In the genomic region with DNA sequence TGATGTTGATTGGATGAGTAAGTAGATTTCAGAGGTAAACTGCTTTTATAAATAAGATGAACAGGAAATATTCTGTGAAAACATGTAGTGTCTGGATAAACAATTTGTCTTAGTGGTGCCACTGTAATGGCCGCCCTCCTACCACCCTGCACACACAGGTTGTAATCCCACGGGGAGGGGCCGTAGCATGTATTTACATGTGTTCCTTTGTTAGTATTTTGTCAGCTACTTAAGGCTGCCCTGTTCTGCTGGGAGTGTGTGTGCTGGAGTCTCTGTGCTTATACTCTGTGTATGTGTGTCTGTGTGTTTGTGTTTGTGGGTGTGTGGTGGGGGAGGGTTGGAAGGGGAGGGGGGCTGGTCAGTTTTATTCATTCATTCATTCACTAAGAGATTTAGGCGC, we compare ENCODE assay signal across 10 cellular contexts. TPM values are rescaled to one million over a fixed set of nuclear protein-coding genes. Genes with fewer than 3 reads are reported as not detected.
DNase-seq lines count a peak whose midpoint lies in the region; ATAC-seq, FAIRE-seq and TF ChIP-seq lines count a peak whose summit lies in the region.
"Had no signal": no experiment of that assay in that cellular context is flagged by ENCODE, and none has a peak within 500 bp of the region (broad histone marks: within the 10 kb centered on the region; RNA-seq: fewer than 3 reads in every experiment).

No MANE protein-coding gene starts in this region.

- no peak overlapping the region for H3K4me2 ChIP-seq in keratinocyte (ENCODE audit: control insufficient read depth, extremely low read depth, insufficient read depth, low read depth, low read length)

- H3K4me1 ChIP-seq in left ventricle myocardium inferior, result peaks cover 93% of the 10 kb centered on the region
- peaks cover 9% of the 10 kb centered on the region for H3K4me1 ChIP-seq in keratinocyte (ENCODE audit: control insufficient read depth, extremely low read depth, insufficient read depth, low read length)

- H3K4me1 Mint-ChIP-seq in activated B cell treated with CpG ODN at 0.5 μM for 24 hours (peaks cover 31% of the 10 kb centered on the region), type B pancreatic cell (ENCODE audit: unreplicated experiment) (peaks cover 63% of the 10 kb centered on the region)

- dilution Hi-C loops in keratinocyte (cut with MboI; ENCODE audit: extremely low pct_ligation_motif_present, low sequenced_read_pairs), result no loop called here

- no peak overlapping the region for H3K9ac ChIP-seq in keratinocyte (ENCODE audit: control insufficient read depth, extremely low read depth, insufficient read depth, low read length)

- no peak for TF ChIP-seq CTCF in left ventricle myocardium inferior (IDR thresholded peaks at IDR 0.05; ENCODE audit: borderline replicate concordance)
- TF ChIP-seq CTCF in activated B cell treated with CpG ODN at 0.5 μM for 24 hours (IDR thresholded peaks at IDR 0.05), result no peak
- TF ChIP-seq CTCF in keratinocyte (optimal IDR thresholded peaks at IDR 0.05 in 1 of 3, IDR thresholded peaks at IDR 0.05 in 1 of 3, conservative IDR thresholded peaks at IDR 0.05 in 1 of 3; ENCODE audit: extremely low read depth in 1 of 3, insufficient read depth in 2 of 3, low read length in 3 of 3), result no peak
- TF ChIP-seq CTCF in type B pancreatic cell (conservative IDR thresholded peaks at IDR 0.05), result no peak
- TF ChIP-seq CTCF in GM10266 (IDR thresholded peaks at IDR 0.05; ENCODE audit: control insufficient read depth, insufficient read depth, low read depth, missing control alignments), result no peak

- H3K79me2 ChIP-seq in keratinocyte (ENCODE audit: control insufficient read depth, insufficient read depth, low read length), result peaks cover 11% of the 10 kb centered on the region

- no peaks in the 10 kb centered on the region for H4K20me1 ChIP-seq in keratinocyte (ENCODE audit: control insufficient read depth, extremely low read depth, insufficient read depth, low read length)

- DNase-seq in left ventricle myocardium inferior (no peak), left cardiac atrium (no peak), activated B cell treated with CpG ODN at 0.5 μM for 24 hours (no peak), keratinocyte (ENCODE audit: low read depth, low spot score) (no peak), type B pancreatic cell (ENCODE audit: extremely low spot score, unreplicated experiment) (no peak), GM10266 (ENCODE audit: extremely low spot score) (no peak), NCI-H345 (lab: John Stamatoyannopoulos, UW) (no peak)
- DNase-seq: lower lobe of right lung, NCI-H1092 had no signal

- POLR2A ChIA-PET in activated B cell treated with CpG ODN at 0.5 μM for 24 hours (lab: Charles Lee), result no interaction called here

- H3K36me3 Mint-ChIP-seq in activated B cell treated with CpG ODN at 0.5 μM for 24 hours (ENCODE audit: low read depth) (peaks cover 6% of the 10 kb centered on the region), type B pancreatic cell (peaks cover 19% of the 10 kb centered on the region)

- H3K9me3 ChIP-seq in left ventricle myocardium inferior (replicated peaks) (no peaks in the 10 kb centered on the region), keratinocyte (ENCODE audit: control insufficient read depth, low read depth, low read length) (no peaks in the 10 kb centered on the region)
- H3K9me3 ChIP-seq: lower lobe of right lung had no signal

- intact Hi-C loops in left ventricle myocardium inferior (cut with micrococcal nuclease) (no loop called here), left cardiac atrium (cut with DNase I) (no loop called here), activated B cell treated with CpG ODN at 0.5 μM for 24 hours (cut with micrococcal nuclease) (loop anchor here (10.0 kb wide), 1 partner anchor 561 kb away; no protein-coding TSS in a partner anchor)

- H2AFZ ChIP-seq in keratinocyte (ENCODE audit: control insufficient read depth, low read length), result peak overlapping the region; percentile 0

- FAIRE-seq in keratinocyte (lab: Jason Lieb, UNC), result peak; percentile 70

- no peaks in the 10 kb centered on the region for H3K27me3 ChIP-seq in left ventricle myocardium inferior (ENCODE audit: low read depth)
- no peaks in the 10 kb centered on the region for H3K27me3 ChIP-seq in keratinocyte (ENCODE audit: control insufficient read depth, extremely low read depth, insufficient read depth, low read length)

- peak overlapping the region; percentile 41 for H3K4me3 Mint-ChIP-seq in activated B cell treated with CpG ODN at 0.5 μM for 24 hours
- peak overlapping the region; percentile 89 for H3K4me3 Mint-ChIP-seq in type B pancreatic cell

- no peaks in the 10 kb centered on the region for H3K27me3 Mint-ChIP-seq in activated B cell treated with CpG ODN at 0.5 μM for 24 hours
- peaks cover 24% of the 10 kb centered on the region for H3K27me3 Mint-ChIP-seq in type B pancreatic cell

- no peaks in the 10 kb centered on the region for H3K9me1 ChIP-seq in keratinocyte (ENCODE audit: control insufficient read depth, extremely low read depth, insufficient read depth, low read length)

- no peak for ATAC-seq in left cardiac atrium
- ATAC-seq in activated B cell treated with CpG ODN at 0.5 μM for 24 hours (ENCODE audit: low read depth), result no peak
- no peak for ATAC-seq in HG03469 (IDR thresholded peaks at IDR 0.05; ENCODE audit: unreplicated experiment)

- no peak overlapping the region for H3K4me3 ChIP-seq in left ventricle myocardium inferior
- no peak overlapping the region for H3K4me3 ChIP-seq in keratinocyte (ENCODE audit: control insufficient read depth in 2 of 3, extremely low read depth in 1 of 3, insufficient read depth in 2 of 3, low read depth in 1 of 3, low read length in 3 of 3)
- H3K4me3 ChIP-seq: lower lobe of right lung had no signal

- peak overlapping the region; percentile 93 for H3K27ac ChIP-seq in left ventricle myocardium inferior (replicated peaks)
- H3K27ac ChIP-seq in keratinocyte (ENCODE audit: control insufficient read depth, insufficient read depth, low read length), result no peak overlapping the region

- no peaks in the 10 kb centered on the region for H3K36me3 ChIP-seq in left ventricle myocardium inferior
- H3K36me3 ChIP-seq in keratinocyte (ENCODE audit: control insufficient read depth in 2 of 2, extremely low read depth in 1 of 2, insufficient read depth in 2 of 2, low read length in 2 of 2), result no peaks in the 10 kb centered on the region
- H3K36me3 ChIP-seq: lower lobe of right lung had no signal

- CTCF ChIA-PET in activated B cell treated with CpG ODN at 0.5 μM for 24 hours (lab: Charles Lee), result no interaction called here

- H3K27ac Mint-ChIP-seq in activated B cell treated with CpG ODN at 0.5 μM for 24 hours (no peak overlapping the region), type B pancreatic cell (peak overlapping the region; percentile 22)

- H3K9me3 Mint-ChIP-seq in activated B cell treated with CpG ODN at 0.5 μM for 24 hours (no peaks in the 10 kb centered on the region), type B pancreatic cell (no peaks in the 10 kb centered on the region)

RNA-seq across cellular contexts. Expression of a gene that starts 5.1 kb away (rescaled TPM):
- total RNA-seq in left ventricle myocardium inferior (24.6 TPM), left cardiac atrium (10 to 100 TPM; 14.0 to 22.6 TPM), activated B cell treated with CpG ODN at 0.5 μM for 24 hours (7.9 and 8.6 TPM in 2 replicates), type B pancreatic cell (ENCODE audit: low replicate concordance) (21.8 and 79.9 TPM in 2 replicates)
- 1.3 to 2.2 TPM (median 1.6 TPM) in 3 replicates for polyA plus RNA-seq in keratinocyte
- 2.9 TPM for polyA plus RNA-seq in keratinocyte (2011; ENCODE audit: low read depth)
- 1.9 and 2.4 TPM in 2 replicates for polyA plus RNA-seq in keratinocyte (2011; cell fraction: cytosol; rRNA removed)
- polyA plus RNA-seq in keratinocyte (2011; cell fraction: nucleus; rRNA removed), result 3.4 and 4.0 TPM in 2 replicates
- polyA plus RNA-seq in keratinocyte (2012; ENCODE audit: low replicate concordance), result 2.7 and 4.3 TPM in 2 replicates
- polyA minus RNA-seq in keratinocyte, result 2.0 to 6.8 TPM (median 3.3 TPM) in 3 replicates
- 2.3 TPM for polyA minus RNA-seq in keratinocyte (2011; cell fraction: cytosol; rRNA and poly(A)+ RNA removed)
- 2.0 and 3.4 TPM in 2 replicates for polyA minus RNA-seq in keratinocyte (2011; cell fraction: nucleus; rRNA and poly(A)+ RNA removed)

RNA-seq across cellular contexts. Expression of a gene that starts 6.7 kb away (rescaled TPM):
- total RNA-seq in left ventricle myocardium inferior (77.3 TPM), left cardiac atrium (10 to 100 TPM; 33.8 to 51.1 TPM), activated B cell treated with CpG ODN at 0.5 μM for 24 hours (19.0 and 19.3 TPM in 2 replicates), type B pancreatic cell (ENCODE audit: low replicate concordance) (25.4 and 86.7 TPM in 2 replicates)
- polyA plus RNA-seq in keratinocyte, result 22.2 to 25.2 TPM (median 22.5 TPM) in 3 replicates
- 8.2 TPM for polyA plus RNA-seq in keratinocyte (2011; ENCODE audit: low read depth)
- polyA plus RNA-seq in keratinocyte (2011; cell fraction: cytosol; rRNA removed), result 22.3 and 25.2 TPM in 2 replicates
- 25.0 and 27.0 TPM in 2 replicates for polyA plus RNA-seq in keratinocyte (2011; cell fraction: nucleus; rRNA removed)
- polyA plus RNA-seq in keratinocyte (2012; ENCODE audit: low replicate concordance), result 14.8 and 17.2 TPM in 2 replicates
- 14.9 to 30.2 TPM (median 28.5 TPM) in 3 replicates for polyA minus RNA-seq in keratinocyte
- polyA minus RNA-seq in keratinocyte (2011; cell fraction: cytosol; rRNA and poly(A)+ RNA removed), result 9.6 TPM
- polyA minus RNA-seq in keratinocyte (2011; cell fraction: nucleus; rRNA and poly(A)+ RNA removed), result 9.0 and 14.8 TPM in 2 replicates
